ENCODE assay signal across 17 cellular contexts in genomic region chr11:101326141-101326540, GRCh38.
DNase-seq lines count a peak whose midpoint lies in the region; TF ChIP-seq lines count a peak whose summit lies in the region.
"Had no signal": no experiment of that assay in that cellular context is flagged by ENCODE, and none has a peak within 500 bp of the region (broad histone marks: within the 10 kb centered on the region; RNA-seq: fewer than 3 reads in every experiment).

No MANE protein-coding gene starts in this region.

- no peaks in the 10 kb centered on the region for H3K9me3 Mint-ChIP-seq in neural progenitor cell

- no peaks in the 10 kb centered on the region for H3K4me1 ChIP-seq in neural progenitor cell
- H3K4me1 ChIP-seq in uterus = peaks cover 0 to 5% of the 10 kb centered on the region in 2 donors
- no peaks in the 10 kb centered on the region for H3K4me1 ChIP-seq in left ventricle myocardium inferior
- H3K4me1 ChIP-seq: A549; BLaER1 treated with 17β-estradiol and CSF1 and Interleukin-3, amounts not matched to agents 10 nM and 100 nM; Caco-2 had no signal

- no peaks in the 10 kb centered on the region for H3K79me2 ChIP-seq in neural progenitor cell (ENCODE audit: low read depth)

- no peaks in the 10 kb centered on the region for H3F3A ChIP-seq in neural progenitor cell (ENCODE audit: low read depth)

- H3K27me3 ChIP-seq in neural progenitor cell = no peaks in the 10 kb centered on the region
- H3K27me3 ChIP-seq in uterus = no peaks in the 10 kb centered on the region
- no peaks in the 10 kb centered on the region for H3K27me3 ChIP-seq in left ventricle myocardium inferior (ENCODE audit: low read depth)
- H3K27me3 ChIP-seq: BLaER1 treated with 17β-estradiol and CSF1 and Interleukin-3, amounts not matched to agents 10 nM and 100 nM had no signal

- H3K36me3 ChIP-seq in neural progenitor cell = no peaks in the 10 kb centered on the region
- no peaks in the 10 kb centered on the region for H3K36me3 ChIP-seq in uterus
- H3K36me3 ChIP-seq in left ventricle myocardium inferior = no peaks in the 10 kb centered on the region
- H3K36me3 ChIP-seq: BLaER1 treated with 17β-estradiol and CSF1 and Interleukin-3, amounts not matched to agents 10 nM and 100 nM had no signal

- no peaks in the 10 kb centered on the region for H3K27me3 Mint-ChIP-seq in neural progenitor cell (ENCODE audit: insufficient read depth, low read depth)
- H3K27me3 Mint-ChIP-seq: B cell; CD4-positive, alpha-beta T cell had no signal

- H4K20me1 ChIP-seq in neural progenitor cell (ENCODE audit: low read depth) = no peaks in the 10 kb centered on the region
- H4K20me1 ChIP-seq: BLaER1 treated with 17β-estradiol and CSF1 and Interleukin-3, amounts not matched to agents 10 nM and 100 nM had no signal

- H3K4me2 ChIP-seq in neural progenitor cell = no peak overlapping the region
- H3K4me2 ChIP-seq: A549; BLaER1 treated with 17β-estradiol and CSF1 and Interleukin-3, amounts not matched to agents 10 nM and 100 nM had no signal

- H3K4me1 Mint-ChIP-seq in neural progenitor cell = peaks cover 2% of the 10 kb centered on the region
- H3K4me1 Mint-ChIP-seq: B cell had no signal

- no peak overlapping the region for H3K27ac ChIP-seq in neural progenitor cell
- peak overlapping the region; percentile 14 to 50 for H3K27ac ChIP-seq in uterus
- H3K27ac ChIP-seq in left ventricle myocardium inferior (replicated peaks) = no peak overlapping the region
- H3K27ac ChIP-seq: 22Rv1; A549; BLaER1 treated with 17β-estradiol and CSF1 and Interleukin-3, amounts not matched to agents 10 nM and 100 nM; C4-2B had no signal

- no peak overlapping the region for H3K27ac Mint-ChIP-seq in neural progenitor cell
- H3K27ac Mint-ChIP-seq: B cell; CD4-positive, alpha-beta T cell; CD8-positive, alpha-beta T cell had no signal

- H3K4me3 ChIP-seq in neural progenitor cell (no peak overlapping the region), uterus (no peak overlapping the region), left ventricle myocardium inferior (no peak overlapping the region)
- H3K4me3 ChIP-seq: A549; BLaER1 treated with 17β-estradiol and CSF1 and Interleukin-3, amounts not matched to agents 10 nM and 100 nM had no signal

- peak overlapping the region; percentile 42 for H2AFZ ChIP-seq in neural progenitor cell (replicated peaks)

- no peaks in the 10 kb centered on the region for H3K9me3 ChIP-seq in neural progenitor cell (ENCODE audit: low read depth)
- no peaks in the 10 kb centered on the region for H3K9me3 ChIP-seq in uterus
- no peaks in the 10 kb centered on the region for H3K9me3 ChIP-seq in left ventricle myocardium inferior (replicated peaks)
- H3K9me3 ChIP-seq: A549; BLaER1 treated with 17β-estradiol and CSF1 and Interleukin-3, amounts not matched to agents 10 nM and 100 nM; Caco-2 had no signal

- intact Hi-C loops in uterus (cut with DNase I; ENCODE audit: low total_unique reads) (no loop called here), left ventricle myocardium inferior (cut with micrococcal nuclease) (no loop called here)

- no peak for TF ChIP-seq POLR2A in uterus (IDR thresholded peaks at IDR 0.05)

- H3K36me3 Mint-ChIP-seq in neural progenitor cell = no peaks in the 10 kb centered on the region
- H3K36me3 Mint-ChIP-seq: CD8-positive, alpha-beta T cell had no signal

- H3K4me3 Mint-ChIP-seq in neural progenitor cell = no peak overlapping the region
- H3K4me3 Mint-ChIP-seq: B cell; CD4-positive, alpha-beta T cell; CD8-positive, alpha-beta T cell had no signal

- peak; percentile 0 for DNase-seq in NCI-H748 (lab: John Stamatoyannopoulos, UW; ENCODE audit: unreplicated experiment)
- no peak for DNase-seq in NCI-H748 treated with DMSO at 0.1 percent for 48 hours (lab: John Stamatoyannopoulos, UW)
- no peak for DNase-seq in neural progenitor cell (ENCODE audit: low spot score)
- DNase-seq in uterus = no peak
- DNase-seq in left ventricle myocardium inferior = no peak
- DNase-seq: AML-193; Caco-2; Calu3; CD4-positive, alpha-beta T cell; CD8-positive, alpha-beta T cell; DMS79 treated with DMSO at 0.1 percent for 48 hours; GF-D8 had no signal

- H3K9ac ChIP-seq in neural progenitor cell = no peak overlapping the region
- H3K9ac ChIP-seq: BLaER1 treated with 17β-estradiol and CSF1 and Interleukin-3, amounts not matched to agents 10 nM and 100 nM had no signal

- TF ChIP-seq CTCF in neural progenitor cell (IDR thresholded peaks at IDR 0.05) = no peak
- no peak for TF ChIP-seq CTCF in uterus (IDR thresholded peaks at IDR 0.05)
- TF ChIP-seq CTCF in left ventricle myocardium inferior (IDR thresholded peaks at IDR 0.05; ENCODE audit: borderline replicate concordance) = no peak

Comparison
In these comparisons a context has a peak if more than half of its experiments do, and no peak if none do; other contexts are left out.
1. H3K27ac ChIP-seq: peak in uterus (2 of 2); none in neural progenitor cell (single experiment) and left ventricle myocardium inferior (single experiment).